8 cellular contexts compared by ENCODE assay signal in genomic region chr12:109880049-109880931, GRCh38. TPM values are rescaled to one million over a fixed set of nuclear protein-coding genes. Genes with fewer than 3 reads are reported as not detected.
DNase-seq lines count a peak whose midpoint lies in the region; ATAC-seq lines count a peak whose summit lies in the region.

Gene GLTP, minus strand, starts transcription at chr12:109880541. Its CDS starts 167 bp downstream, at chr12:109880374.

- H3K9me3 Mint-ChIP-seq in activated CD4-positive, alpha-beta T cell treated with anti-CD3 and anti-CD28 coated beads for 36 hours (ENCODE audit: low read depth): no peaks in the 10 kb centered on the region

- H3K4me3 Mint-ChIP-seq in activated CD4-positive, alpha-beta T cell treated with anti-CD3 and anti-CD28 coated beads for 36 hours: peak within 1 kb of the TSS; percentile 86

- H3K36me3 Mint-ChIP-seq in activated CD4-positive, alpha-beta T cell treated with anti-CD3 and anti-CD28 coated beads for 36 hours (ENCODE audit: low read depth): peaks cover 3% of the 10 kb centered on the region

- intact Hi-C loops in activated CD4-positive, alpha-beta T cell treated with anti-CD3 and anti-CD28 coated beads for 36 hours (cut with DNase I, micrococcal nuclease): loop anchor here (1.0 to 10.0 kb wide), 16 partner anchors 20 to 1805 kb away; partner anchors contain the start of genes TCHP (in 2 of the 2), ACAD10 (in 1 of the 2), ANAPC7 (in 1 of the 2) and ATP2A2 (in 1 of the 2)

- ATAC-seq in GM18909 (IDR thresholded peaks at IDR 0.05; ENCODE audit: poor library complexity, unreplicated experiment): peak; percentile 93
- peak; percentile 90 for ATAC-seq in HG03159 (IDR thresholded peaks at IDR 0.05; ENCODE audit: unreplicated experiment)
- ATAC-seq in activated CD4-positive, alpha-beta T cell treated with anti-CD3 and anti-CD28 coated beads for 36 hours: peak; percentile 97

- H3K27me3 Mint-ChIP-seq in activated CD4-positive, alpha-beta T cell treated with anti-CD3 and anti-CD28 coated beads for 36 hours: no peaks in the 10 kb centered on the region

- CTCF ChIA-PET in activated CD4-positive, alpha-beta T cell treated with anti-CD3 and anti-CD28 coated beads for 36 hours (lab: Charles Lee): interaction anchor here (0.7 to 1.2 kb wide), 3 partner anchors 30 to 306 kb away, joined by 3 to 4 read pairs (median 3); no protein-coding TSS in a partner anchor

- H3K27ac ChIP-seq in cingulate gyrus (ENCODE audit: low read depth, low read length) (peak within 1 kb of the TSS; percentile 91), layer of hippocampus (ENCODE audit: low read depth, low read length) (peak within 1 kb of the TSS; percentile 91)

- H3K27ac Mint-ChIP-seq in activated CD4-positive, alpha-beta T cell treated with anti-CD3 and anti-CD28 coated beads for 36 hours: peak within 1 kb of the TSS; percentile 88

- no peaks in the 10 kb centered on the region for H3K27me3 ChIP-seq in layer of hippocampus (ENCODE audit: control insufficient read depth, insufficient read depth, low read length)

- POLR2A ChIA-PET in activated CD4-positive, alpha-beta T cell treated with anti-CD3 and anti-CD28 coated beads for 36 hours (lab: Charles Lee): no interaction called here

- H3K4me1 Mint-ChIP-seq in activated CD4-positive, alpha-beta T cell treated with anti-CD3 and anti-CD28 coated beads for 36 hours: peaks cover 36% of the 10 kb centered on the region

- DNase-seq in AG08396 (ENCODE audit: low spot score): peak; percentile 97
- DNase-seq in NCI-H345 treated with DMSO at 0.1 percent for 48 hours (lab: John Stamatoyannopoulos, UW; ENCODE audit: unreplicated experiment): peak; percentile 82
- DNase-seq in activated CD4-positive, alpha-beta T cell treated with anti-CD3 and anti-CD28 coated beads for 36 hours: peak; percentile 93
- peak; percentile 87 to 90 for DNase-seq in stimulated activated CD4-positive, alpha-beta T cell treated with anti-CD3 and anti-CD28 coated beads, Interleukin-1b, Interleukin-23, amount 100 ng/mL, for 4 hours (ENCODE audit: low read depth in 2 of 2)

RNA-seq across cellular contexts. Expression of gene GLTP, which starts in this region (rescaled TPM):
- total RNA-seq in activated CD4-positive, alpha-beta T cell treated with anti-CD3 and anti-CD28 coated beads for 36 hours: 10 to 100 TPM; 24.2 to 26.9 TPM

Comparison
In these comparisons a context has a peak if more than half of its experiments do, and no peak if none do; other contexts are left out.
1. Peak in every context shown above with its lines: DNase-seq, ATAC-seq and H3K27ac ChIP-seq.